Comparison of ENCODE assay signal across 8 cellular contexts in genomic region chr7:30478349-30479228, GRCh38. TPM values are rescaled to one million over a fixed set of nuclear protein-coding genes. Genes with fewer than 3 reads are reported as not detected.
DNase-seq lines count a peak whose midpoint lies in the region; ATAC-seq lines count a peak whose summit lies in the region.

TSS of gene NOD1 (minus strand) at chr7:30478784. CDS start at chr7:30456921, 21,863 bp downstream.

- H3K36me3 ChIP-seq in esophagus (ENCODE audit: control insufficient read depth in 2 of 2, insufficient read depth in 2 of 2, low read length in 1 of 2) (no peaks in the 10 kb centered on the region), muscle layer of colon (ENCODE audit: insufficient read depth, low read length) (no peaks in the 10 kb centered on the region)

- H3K36me3 Mint-ChIP-seq in activated T-cell treated with anti-CD3 and anti-CD28 coated beads, Interleukin-2, amount 50 U/mL, for 24 hours (ENCODE audit: low read depth) = peaks cover 13% of the 10 kb centered on the region

- H3K4me1 Mint-ChIP-seq in activated T-cell treated with anti-CD3 and anti-CD28 coated beads, Interleukin-2, amount 50 U/mL, for 24 hours (ENCODE audit: low read depth) = peaks cover 57% of the 10 kb centered on the region

- H3K27ac Mint-ChIP-seq in activated T-cell treated with anti-CD3 and anti-CD28 coated beads, Interleukin-2, amount 50 U/mL, for 24 hours = peak within 1 kb of the TSS; percentile 93

- peak; percentile 88 for ATAC-seq in GM19463 (IDR thresholded peaks at IDR 0.05; ENCODE audit: unreplicated experiment)

- DNase-seq in COLO829 (ENCODE audit: low spot score) (peak; percentile 62), HPDE6-E6E7 (ENCODE audit: extremely low spot score) (peak; percentile 83), OCI-M1 (lab: John Stamatoyannopoulos, UW) (peak; percentile 79)
- peak; percentile 86 for DNase-seq in activated T-cell treated with anti-CD3 and anti-CD28 coated beads, Interleukin-2, amount 50 U/mL, for 24 hours
- peak; percentile 34 to 35 for DNase-seq in stimulated activated CD8-positive, alpha-beta memory T cell treated with anti-CD3 and anti-CD28 coated beads, Interleukin-7, amount 100 ng/mL, for 1 hour (ENCODE audit: low read depth in 2 of 2)

- peak within 1 kb of the TSS; percentile 64 to 65 for H3K4me3 ChIP-seq in esophagus (ENCODE audit: low read depth in 1 of 2, low read length in 2 of 2)
- peak within 1 kb of the TSS; percentile 75 to 97 for H3K4me3 ChIP-seq in muscle layer of colon (ENCODE audit: low read depth in 1 of 2, low read length in 2 of 2)

- H3K27ac ChIP-seq in esophagus (ENCODE audit: low read depth in 2 of 2, low read length in 1 of 2) (peak within 1 kb of the TSS; percentile 93 to 95), muscle layer of colon (ENCODE audit: low read depth, low read length) (peak within 1 kb of the TSS; percentile 92)

- 0 to 1% methylated on average over 75 to 77 of the region's 77 CpGs for WGBS in esophagus, 2 donors

- H3K4me1 ChIP-seq in esophagus (ENCODE audit: control insufficient read depth in 2 of 2, insufficient read depth in 2 of 2, low read length in 1 of 2) = peaks cover 6 to 15% of the 10 kb centered on the region in 2 donors
- H3K4me1 ChIP-seq in muscle layer of colon (ENCODE audit: insufficient read depth, low read length) = peaks cover 25% of the 10 kb centered on the region

- H3K27me3 ChIP-seq in esophagus (ENCODE audit: control insufficient read depth in 1 of 2, insufficient read depth in 2 of 2, low read length in 2 of 2) = no peaks in the 10 kb centered on the region
- H3K27me3 ChIP-seq in muscle layer of colon (ENCODE audit: control insufficient read depth in 1 of 2, insufficient read depth in 2 of 2, low read length in 2 of 2) = no peaks in the 10 kb centered on the region

- H3K9me3 ChIP-seq in esophagus (ENCODE audit: control insufficient read depth in 2 of 2, insufficient read depth in 1 of 2, low read depth in 1 of 2, low read length in 1 of 2) (no peaks in the 10 kb centered on the region), muscle layer of colon (ENCODE audit: low read length) (no peaks in the 10 kb centered on the region)

- no peaks in the 10 kb centered on the region for H3K9me3 Mint-ChIP-seq in activated T-cell treated with anti-CD3 and anti-CD28 coated beads, Interleukin-2, amount 50 U/mL, for 24 hours

- H3K27me3 Mint-ChIP-seq in activated T-cell treated with anti-CD3 and anti-CD28 coated beads, Interleukin-2, amount 50 U/mL, for 24 hours = no peaks in the 10 kb centered on the region

- peak within 1 kb of the TSS; percentile 45 for H3K9ac ChIP-seq in muscle layer of colon (ENCODE audit: low read length)

- H3K4me3 Mint-ChIP-seq in activated T-cell treated with anti-CD3 and anti-CD28 coated beads, Interleukin-2, amount 50 U/mL, for 24 hours = peak within 1 kb of the TSS; percentile 90

RNA-seq across cellular contexts. Expression of gene NOD1, which starts in this region (rescaled TPM):
- polyA plus RNA-seq in esophagus = 1 to 10 TPM; 5.0 to 6.1 TPM

Comparison
In these comparisons a context has a peak if more than half of its experiments do, and no peak if none do; other contexts are left out.
1. Peak in every context shown above with its lines: DNase-seq, ATAC-seq, H3K4me3 ChIP-seq and H3K27ac ChIP-seq.
2. DNase-seq: peak in every context shown above with its lines; median percentile 86 in activated T-cell treated with anti-CD3 and anti-CD28 coated beads, Interleukin-2, amount 50 U/mL, for 24 hours; 83 in HPDE6-E6E7; 79 in OCI-M1; 62 in COLO829; 34 in stimulated activated CD8-positive, alpha-beta memory T cell treated with anti-CD3 and anti-CD28 coated beads, Interleukin-7, amount 100 ng/mL, for 1 hour.